Comparison of ENCODE assay signal across 8 cellular contexts in the genomic region with DNA sequence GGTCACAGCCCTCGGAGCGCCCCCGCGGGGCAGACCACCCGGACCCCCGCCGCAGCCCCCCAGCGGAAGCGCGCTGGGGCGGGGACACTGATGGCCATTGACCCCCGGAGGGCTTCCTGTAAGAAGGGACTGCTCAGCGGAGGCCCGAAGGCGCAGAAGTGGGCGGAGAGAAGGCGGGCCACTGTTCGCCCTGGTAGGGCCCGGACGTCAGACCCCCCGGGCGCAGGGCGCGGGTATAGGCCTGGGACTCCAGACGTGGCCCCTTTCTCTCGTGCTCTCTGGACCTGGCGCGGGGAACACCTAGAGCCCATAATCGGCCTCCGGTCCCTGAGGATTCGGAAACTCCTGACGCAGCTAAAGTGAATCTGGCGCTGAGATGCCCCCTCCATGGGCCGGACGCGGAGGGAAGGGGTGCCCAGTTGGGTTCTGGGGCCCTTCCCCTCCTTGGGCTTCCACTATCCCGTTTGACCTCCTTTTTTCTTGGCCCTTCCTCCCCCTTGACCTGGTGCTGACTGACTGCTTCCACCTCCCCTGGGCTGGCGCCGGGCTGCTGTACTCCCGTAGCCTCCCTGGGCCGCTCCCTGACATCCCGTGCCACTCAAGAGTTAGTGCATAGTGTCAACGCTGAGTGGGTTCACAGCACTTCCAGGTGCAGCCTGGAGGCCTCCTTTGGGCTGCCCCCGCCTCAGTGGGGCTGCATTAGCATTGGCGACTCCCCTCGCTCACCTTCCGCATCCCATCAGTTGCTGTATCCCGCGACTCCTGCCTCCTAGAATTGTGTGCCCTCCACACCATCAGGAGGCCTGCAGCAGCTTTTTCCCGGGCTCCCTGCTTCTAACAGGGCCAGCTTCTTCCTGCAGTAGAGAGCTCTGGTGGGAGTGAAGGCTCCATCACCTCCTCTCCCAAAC.
DNase-seq lines count a peak whose midpoint lies in the region; ATAC-seq and TF ChIP-seq lines count a peak whose summit lies in the region.

No MANE protein-coding gene starts in this region.

- H3K4me1 ChIP-seq in HUES6 (ENCODE audit: control insufficient read depth, insufficient read depth, low read length) = peaks cover 15% of the 10 kb centered on the region

- ATAC-seq in GM21360 (IDR thresholded peaks at IDR 0.05; ENCODE audit: unreplicated experiment) = peak; percentile 33

- peak overlapping the region; percentile 35 for H3K9ac ChIP-seq in HUES6 (ENCODE audit: low read length)

- H3K27me3 ChIP-seq in HUES6 (ENCODE audit: control insufficient read depth, insufficient read depth, low read length) = peaks cover 10% of the 10 kb centered on the region

- H3K4me3 ChIP-seq in HUES6 (ENCODE audit: low read depth, low read length) (peak overlapping the region; percentile 82), cardiac fibroblast (replicated peaks in 1 of 2; ENCODE audit: low read depth in 2 of 2, low read length in 2 of 2) (peak overlapping the region; percentile 76 to 87)

- DNase-seq in COLO668 (lab: John Stamatoyannopoulos, UW; ENCODE audit: unreplicated experiment) = peak; percentile 28
- peak; percentile 45 for DNase-seq in T-helper 22 cell (ENCODE audit: low read depth)
- DNase-seq in cardiac fibroblast (ENCODE audit: low read depth in 2 of 2) = peak; percentile 55 to 75
- DNase-seq in kidney glomerular epithelial cell (lab: John Stamatoyannopoulos, UW) = peak; percentile 36
- peak; percentile 48 for DNase-seq in stimulated activated CD4-positive, alpha-beta T cell treated with anti-CD3 and anti-CD28 coated beads, Interleukin-4, amount 100 ng/mL, for 24 hours
- no peak for DNase-seq in NCI-H2029 (lab: John Stamatoyannopoulos, UW)

- no peak overlapping the region for H3K27ac ChIP-seq in HUES6 (ENCODE audit: low read depth, low read length)

- no peaks in the 10 kb centered on the region for H3K9me3 ChIP-seq in HUES6 (ENCODE audit: control insufficient read depth, insufficient read depth, low read depth, low read length)

- TF ChIP-seq CTCF in cardiac fibroblast (IDR thresholded peaks at IDR 0.05; ENCODE audit: low read depth, low read length) = no peak

- H3K36me3 ChIP-seq in HUES6 (ENCODE audit: control insufficient read depth, insufficient read depth, low read length) = no peaks in the 10 kb centered on the region
